ENCODE assay signal across 10 cellular contexts in genomic region chr4:38983756-38984647, GRCh38. TPM values are rescaled to one million over a fixed set of nuclear protein-coding genes. Genes with fewer than 3 reads are reported as not detected.
A peak's percentile ranks its signal among the peaks of the same experiment; 100 is the strongest.
DNase-seq lines count a peak whose midpoint lies in the region; ATAC-seq and TF ChIP-seq lines count a peak whose summit lies in the region.
"Had no signal": no experiment of that assay in that cellular context is flagged by ENCODE, and none has a peak within 500 bp of the region (broad histone marks: within the 10 kb centered on the region; RNA-seq: fewer than 3 reads in every experiment).

No MANE protein-coding gene starts in this region.

- no peaks in the 10 kb centered on the region for H3K9me3 ChIP-seq in T-helper 17 cell (ENCODE audit: control insufficient read depth, low read length, poor library complexity, severe bottlenecking)
- no peaks in the 10 kb centered on the region for H3K9me3 ChIP-seq in smooth muscle cell (replicated peaks; ENCODE audit: low read depth)
- H3K9me3 ChIP-seq: left lung had no signal

- H3K4me1 ChIP-seq in smooth muscle cell (ENCODE audit: low read depth): peaks cover 25% of the 10 kb centered on the region

- H2AFZ ChIP-seq in smooth muscle cell (ENCODE audit: low read depth): peak overlapping the region; percentile 35

- POLR2A ChIA-PET in activated CD8-positive, alpha-beta T cell treated with anti-CD3 and anti-CD28 coated beads for 36 hours (lab: Charles Lee): interaction anchor here (1.2 kb wide), 1 partner anchor 10 kb away, joined by 4 read pairs; no protein-coding TSS in a partner anchor
- POLR2A ChIA-PET in activated CD8-positive, alpha-beta T cell treated with anti-CD3 and anti-CD28 coated beads, Interleukin-2, amount 10 ng/mL, durations not matched to agents 7 days and 5 days (lab: Charles Lee): interaction anchor here (0.6 kb wide), 1 partner anchor 16 kb away, joined by 3 read pairs; no protein-coding TSS in a partner anchor

- no peak for DNase-seq in activated CD8-positive, alpha-beta T cell treated with anti-CD3 and anti-CD28 coated beads for 36 hours
- DNase-seq in activated CD8-positive, alpha-beta T cell treated with anti-CD3 and anti-CD28 coated beads, Interleukin-2, amount 10 ng/mL, durations not matched to agents 7 days and 5 days: no peak
- DNase-seq in T-helper 17 cell (no peak), fibroblast of peridontal ligament (ENCODE audit: extremely low read depth) (peak; percentile 35), smooth muscle cell (lab: John Stamatoyannopoulos, UW; ENCODE audit: unreplicated experiment) (no peak), NCI-H2196 treated with DMSO at 0.1 percent for 48 hours (lab: John Stamatoyannopoulos, UW; ENCODE audit: unreplicated experiment) (no peak), LoVo (ENCODE audit: low spot score) (no peak), brain microvascular endothelial cell (no peak)
- DNase-seq: left lung had no signal

- H3F3A ChIP-seq in smooth muscle cell (ENCODE audit: low read depth): peaks cover 11% of the 10 kb centered on the region

- H3K27me3 Mint-ChIP-seq in activated CD8-positive, alpha-beta T cell treated with anti-CD3 and anti-CD28 coated beads for 36 hours: no peaks in the 10 kb centered on the region
- no peaks in the 10 kb centered on the region for H3K27me3 Mint-ChIP-seq in activated CD8-positive, alpha-beta T cell treated with anti-CD3 and anti-CD28 coated beads, Interleukin-2, amount 10 ng/mL, durations not matched to agents 7 days and 5 days (ENCODE audit: low read depth)
- H3K27me3 Mint-ChIP-seq in T-helper 17 cell: no peaks in the 10 kb centered on the region

- no peak for ATAC-seq in activated CD8-positive, alpha-beta T cell treated with anti-CD3 and anti-CD28 coated beads for 36 hours
- no peak for ATAC-seq in activated CD8-positive, alpha-beta T cell treated with anti-CD3 and anti-CD28 coated beads, Interleukin-2, amount 10 ng/mL, durations not matched to agents 7 days and 5 days
- peak; percentile 39 for ATAC-seq in T-helper 17 cell
- ATAC-seq: esophagus mucosa, left lung had no signal

- H4K20me1 ChIP-seq in smooth muscle cell (ENCODE audit: low read depth): no peaks in the 10 kb centered on the region

- H3K27ac Mint-ChIP-seq in activated CD8-positive, alpha-beta T cell treated with anti-CD3 and anti-CD28 coated beads for 36 hours: peak overlapping the region; percentile 53
- no peak overlapping the region for H3K27ac Mint-ChIP-seq in activated CD8-positive, alpha-beta T cell treated with anti-CD3 and anti-CD28 coated beads, Interleukin-2, amount 10 ng/mL, durations not matched to agents 7 days and 5 days
- peak overlapping the region; percentile 93 for H3K27ac Mint-ChIP-seq in T-helper 17 cell

- H3K4me3 Mint-ChIP-seq in activated CD8-positive, alpha-beta T cell treated with anti-CD3 and anti-CD28 coated beads for 36 hours: no peak overlapping the region
- no peak overlapping the region for H3K4me3 Mint-ChIP-seq in activated CD8-positive, alpha-beta T cell treated with anti-CD3 and anti-CD28 coated beads, Interleukin-2, amount 10 ng/mL, durations not matched to agents 7 days and 5 days
- peak overlapping the region; percentile 78 for H3K4me3 Mint-ChIP-seq in T-helper 17 cell

- CTCF ChIA-PET in activated CD8-positive, alpha-beta T cell treated with anti-CD3 and anti-CD28 coated beads for 36 hours (lab: Charles Lee): interaction anchor here (0.7 to 1.4 kb wide), 5 partner anchors 32 to 180 kb away, joined by 3 read pairs; no protein-coding TSS in a partner anchor
- CTCF ChIA-PET in activated CD8-positive, alpha-beta T cell treated with anti-CD3 and anti-CD28 coated beads, Interleukin-2, amount 10 ng/mL, durations not matched to agents 7 days and 5 days (lab: Charles Lee): interaction anchor here (1.8 to 1.9 kb wide), 2 partner anchors 81 to 90 kb away, joined by 4 to 7 read pairs; no protein-coding TSS in a partner anchor

- H3K36me3 ChIP-seq in smooth muscle cell (ENCODE audit: low read depth): no peaks in the 10 kb centered on the region
- H3K36me3 ChIP-seq in brain microvascular endothelial cell (replicated peaks): peaks cover 20% of the 10 kb centered on the region
- H3K36me3 ChIP-seq: left lung had no signal

- H3K79me2 ChIP-seq in smooth muscle cell (ENCODE audit: low read depth): no peaks in the 10 kb centered on the region

- H3K4me3 ChIP-seq in smooth muscle cell (no peak overlapping the region), brain microvascular endothelial cell (ENCODE audit: low read depth, low read length) (no peak overlapping the region)
- H3K4me3 ChIP-seq: left lung had no signal

- intact Hi-C loops in activated CD8-positive, alpha-beta T cell treated with anti-CD3 and anti-CD28 coated beads for 36 hours (cut with micrococcal nuclease): loop anchor here (5.0 to 10.0 kb wide), 2 partner anchors 37 to 51 kb away; partner anchors contain the start of gene TMEM156

- no peak overlapping the region for H3K9ac ChIP-seq in smooth muscle cell (ENCODE audit: low read depth)

- WGBS in smooth muscle cell (ENCODE audit: low lambda C conversion rate): 44% methylated on average over 12 of the region's 12 CpGs

- H3K9me3 Mint-ChIP-seq in activated CD8-positive, alpha-beta T cell treated with anti-CD3 and anti-CD28 coated beads for 36 hours: no peaks in the 10 kb centered on the region
- H3K9me3 Mint-ChIP-seq in activated CD8-positive, alpha-beta T cell treated with anti-CD3 and anti-CD28 coated beads, Interleukin-2, amount 10 ng/mL, durations not matched to agents 7 days and 5 days (ENCODE audit: insufficient read depth): no peaks in the 10 kb centered on the region

- in situ Hi-C loops in brain microvascular endothelial cell (cut with HindIII; ENCODE audit: low pct_ligation_motif_present, low sequenced_read_pairs): no loop called here

- H3K36me3 Mint-ChIP-seq in activated CD8-positive, alpha-beta T cell treated with anti-CD3 and anti-CD28 coated beads for 36 hours (ENCODE audit: low read depth): peaks cover 45% of the 10 kb centered on the region
- peaks cover 59% of the 10 kb centered on the region for H3K36me3 Mint-ChIP-seq in activated CD8-positive, alpha-beta T cell treated with anti-CD3 and anti-CD28 coated beads, Interleukin-2, amount 10 ng/mL, durations not matched to agents 7 days and 5 days (ENCODE audit: low read depth)
- H3K36me3 Mint-ChIP-seq in T-helper 17 cell (ENCODE audit: low read depth): peaks cover 20% of the 10 kb centered on the region

- TF ChIP-seq CTCF in activated CD8-positive, alpha-beta T cell treated with anti-CD3 and anti-CD28 coated beads for 36 hours (IDR thresholded peaks at IDR 0.05): no peak
- no peak for TF ChIP-seq CTCF in smooth muscle cell (IDR thresholded peaks at IDR 0.05; ENCODE audit: borderline replicate concordance, insufficient read depth, poor library complexity, severe bottlenecking)
- TF ChIP-seq CTCF in brain microvascular endothelial cell (IDR thresholded peaks at IDR 0.05; ENCODE audit: low read depth, low read length, missing control alignments): no peak

- H3K4me2 ChIP-seq in smooth muscle cell: peak overlapping the region; percentile 68

- H3K27ac ChIP-seq in smooth muscle cell (ENCODE audit: low read depth) (peak overlapping the region; percentile 81), brain microvascular endothelial cell (no peak overlapping the region)
- H3K27ac ChIP-seq: left lung had no signal

- H3K27me3 ChIP-seq in smooth muscle cell (ENCODE audit: low read depth) (no peaks in the 10 kb centered on the region), brain microvascular endothelial cell (replicated peaks) (no peaks in the 10 kb centered on the region)
- H3K27me3 ChIP-seq: left lung had no signal

- H3K4me1 Mint-ChIP-seq in activated CD8-positive, alpha-beta T cell treated with anti-CD3 and anti-CD28 coated beads for 36 hours (ENCODE audit: low read depth): peaks cover 59% of the 10 kb centered on the region
- peaks cover 30% of the 10 kb centered on the region for H3K4me1 Mint-ChIP-seq in activated CD8-positive, alpha-beta T cell treated with anti-CD3 and anti-CD28 coated beads, Interleukin-2, amount 10 ng/mL, durations not matched to agents 7 days and 5 days (ENCODE audit: low read depth)
- peaks cover 50% of the 10 kb centered on the region for H3K4me1 Mint-ChIP-seq in T-helper 17 cell

RNA-seq across cellular contexts. Expression of gene TMEM156, which starts 48.2 kb away (rescaled TPM):
- total RNA-seq in activated CD8-positive, alpha-beta T cell treated with anti-CD3 and anti-CD28 coated beads for 36 hours: 10 to 100 TPM; 11.7 to 12.0 TPM
- total RNA-seq in activated CD8-positive, alpha-beta T cell treated with anti-CD3 and anti-CD28 coated beads, Interleukin-2, amount 10 ng/mL, durations not matched to agents 7 days and 5 days: 10 to 100 TPM; 12.4 to 14.1 TPM
- total RNA-seq in T-helper 17 cell (10 to 100 TPM; 25.6 to 30.2 TPM), smooth muscle cell (0.04 TPM in 1 of 2 replicates, not detected in the other)
- 0.71 TPM in 1 of 2 replicates, not detected in the other for polyA plus RNA-seq in smooth muscle cell

Comparison
In these comparisons a context has a peak if more than half of its experiments do, and no peak if none do; other contexts are left out.
1. RNA of gene TMEM156, which starts 48.2 kb away (total RNA-seq): 25.6 to 30.2 TPM in T-helper 17 cell, 12.4 to 14.1 TPM in activated CD8-positive, alpha-beta T cell treated with anti-CD3 and anti-CD28 coated beads, Interleukin-2, amount 10 ng/mL, durations not matched to agents 7 days and 5 days and 11.7 to 12.0 TPM in activated CD8-positive, alpha-beta T cell treated with anti-CD3 and anti-CD28 coated beads for 36 hours; 0.04 TPM in smooth muscle cell; every median in the first group is over 10 times any median in the second.